In genomic region chr5:106420102-106420501, GRCh38 we compare ENCODE assay signal across 22 cellular contexts.
DNase-seq lines count a peak whose midpoint lies in the region; ATAC-seq, FAIRE-seq and TF ChIP-seq lines count a peak whose summit lies in the region.
"Had no signal": no experiment of that assay in that cellular context is flagged by ENCODE, and none has a peak within 500 bp of the region (broad histone marks: within the 10 kb centered on the region; RNA-seq: fewer than 3 reads in every experiment).

No MANE protein-coding gene starts in this region.

- no peaks in the 10 kb centered on the region for H3K27me3 Mint-ChIP-seq in osteocyte (ENCODE audit: unreplicated experiment)
- H3K27me3 Mint-ChIP-seq: B cell; CD4-positive, alpha-beta T cell had no signal

- no peaks in the 10 kb centered on the region for H3K9me3 Mint-ChIP-seq in osteocyte (ENCODE audit: unreplicated experiment)
- H3K9me3 Mint-ChIP-seq: CD4-positive, alpha-beta T cell had no signal

- no peak overlapping the region for H3K4me3 Mint-ChIP-seq in osteocyte (ENCODE audit: unreplicated experiment)
- H3K4me3 Mint-ChIP-seq: B cell; CD4-positive, alpha-beta T cell; CD8-positive, alpha-beta T cell had no signal

- H3K4me1 ChIP-seq in HepG2 (ENCODE audit: insufficient read depth, low read length) (no peaks in the 10 kb centered on the region), right lobe of liver (no peaks in the 10 kb centered on the region), SJCRH30 (peaks cover 41% of the 10 kb centered on the region)
- H3K4me1 ChIP-seq: A549; BLaER1 treated with 17β-estradiol and CSF1 and Interleukin-3, amounts not matched to agents 10 nM and 100 nM; Caco-2 had no signal

- no peak overlapping the region for H3K4me3 ChIP-seq in HepG2 (replicated peaks in 1 of 3; ENCODE audit: insufficient read depth in 1 of 3, low read depth in 2 of 3, low read length in 3 of 3)
- no peak overlapping the region for H3K4me3 ChIP-seq in right lobe of liver
- no peak overlapping the region for H3K4me3 ChIP-seq in SJCRH30
- H3K4me3 ChIP-seq: A549; BLaER1 treated with 17β-estradiol and CSF1 and Interleukin-3, amounts not matched to agents 10 nM and 100 nM had no signal

- FAIRE-seq in HepG2 (lab: Jason Lieb, UNC) = no peak
- FAIRE-seq: D721Med, G401.6, GM12891, GM19239 had no signal

- H3K79me2 ChIP-seq in HepG2 (ENCODE audit: insufficient read depth, low read length) = no peaks in the 10 kb centered on the region

- no peak overlapping the region for H3K4me2 ChIP-seq in HepG2 (ENCODE audit: low read depth, low read length)
- H3K4me2 ChIP-seq: A549; BLaER1 treated with 17β-estradiol and CSF1 and Interleukin-3, amounts not matched to agents 10 nM and 100 nM had no signal

- no peak for TF ChIP-seq RAD21 in HepG2 (CRISPR knock-in tag; IDR thresholded peaks at IDR 0.05)

- no peak overlapping the region for H3K27ac ChIP-seq in HepG2 (ENCODE audit: extremely low read length, insufficient read depth, low read length)
- H3K27ac ChIP-seq in right lobe of liver = no peak overlapping the region
- peak overlapping the region; percentile 93 for H3K27ac ChIP-seq in SJCRH30
- H3K27ac ChIP-seq: 22Rv1; A549; BLaER1 treated with 17β-estradiol and CSF1 and Interleukin-3, amounts not matched to agents 10 nM and 100 nM; C4-2B had no signal

- no peak for DNase-seq in HepG2 (ENCODE audit: low spot score)
- DNase-seq in right lobe of liver = no peak
- DNase-seq in SJCRH30 = no peak
- DNase-seq in osteocyte (ENCODE audit: extremely low spot score, unreplicated experiment) = no peak
- no peak for DNase-seq in activated CD8-positive, alpha-beta memory T cell treated with anti-CD3 and anti-CD28 coated beads, Interleukin-2, amount 50 U/mL, for 48 hours
- DNase-seq: AML-193; Caco-2; Calu3; CD4-positive, alpha-beta T cell; CD8-positive, alpha-beta T cell; DMS79 treated with DMSO at 0.1 percent for 48 hours; GF-D8 had no signal

- BruUV-seq in HepG2 (replicated peaks; lab: Mats Ljungman, UMichigan) = no TSS peak

- no peaks in the 10 kb centered on the region for H4K20me1 ChIP-seq in HepG2 (ENCODE audit: insufficient read depth, low read length)
- H4K20me1 ChIP-seq: BLaER1 treated with 17β-estradiol and CSF1 and Interleukin-3, amounts not matched to agents 10 nM and 100 nM had no signal

- H3K36me3 ChIP-seq in HepG2 (replicated peaks in 1 of 2; ENCODE audit: control insufficient read depth in 1 of 2, insufficient read depth in 2 of 2, low read length in 2 of 2) (no peaks in the 10 kb centered on the region), right lobe of liver (no peaks in the 10 kb centered on the region), SJCRH30 (no peaks in the 10 kb centered on the region)
- H3K36me3 ChIP-seq: BLaER1 treated with 17β-estradiol and CSF1 and Interleukin-3, amounts not matched to agents 10 nM and 100 nM had no signal

- H3K36me3 Mint-ChIP-seq in osteocyte (ENCODE audit: unreplicated experiment) = peaks cover 2% of the 10 kb centered on the region
- H3K36me3 Mint-ChIP-seq: CD8-positive, alpha-beta T cell had no signal

- TF ChIP-seq POLR2A in HepG2 (IDR thresholded peaks at IDR 0.05; ENCODE audit: insufficient read depth in 1 of 2, low read depth in 2 of 2, low read length in 2 of 2) (no peak), right lobe of liver (IDR thresholded peaks at IDR 0.05) (no peak)

- in situ Hi-C loops in HepG2 (cut with HindIII; ENCODE audit: extremely low pct_ligation_motif_present, low pct_unique_long_range_greater_than_20kb) = no loop called here

- peaks cover 31% of the 10 kb centered on the region for H3K4me1 Mint-ChIP-seq in osteocyte (ENCODE audit: unreplicated experiment)
- H3K4me1 Mint-ChIP-seq: B cell had no signal

- TF ChIP-seq CTCF in HepG2 (CRISPR knock-in tag; IDR thresholded peaks at IDR 0.05) = no peak
- TF ChIP-seq CTCF in right lobe of liver (IDR thresholded peaks at IDR 0.05) = no peak
- TF ChIP-seq CTCF in osteocyte (IDR thresholded peaks at IDR 0.05) = no peak

- no peak overlapping the region for H2AFZ ChIP-seq in HepG2 (ENCODE audit: low read length)

- peaks cover 0 to 3% of the 10 kb centered on the region in 2 experiments; a peak in 2 of 5 replicates for H3K27me3 ChIP-seq in HepG2 (ENCODE audit: control insufficient read depth in 1 of 2, insufficient read depth in 2 of 2, low read length in 2 of 2)
- no peaks in the 10 kb centered on the region for H3K27me3 ChIP-seq in right lobe of liver
- no peaks in the 10 kb centered on the region for H3K27me3 ChIP-seq in SJCRH30
- H3K27me3 ChIP-seq: BLaER1 treated with 17β-estradiol and CSF1 and Interleukin-3, amounts not matched to agents 10 nM and 100 nM had no signal

- H3K9me3 ChIP-seq in HepG2 (ENCODE audit: low read length) (no peaks in the 10 kb centered on the region), right lobe of liver (no peaks in the 10 kb centered on the region), SJCRH30 (replicated peaks) (no peaks in the 10 kb centered on the region)
- H3K9me3 ChIP-seq: A549, Caco-2 had no signal

- POLR2A ChIA-PET in HepG2 (lab: Yijun Ruan, JAX) = no interaction called here

- H3K9ac ChIP-seq in HepG2 (ENCODE audit: insufficient read depth, low read depth, low read length) = no peak overlapping the region
- H3K9ac ChIP-seq: BLaER1 treated with 17β-estradiol and CSF1 and Interleukin-3, amounts not matched to agents 10 nM and 100 nM had no signal

- intact Hi-C loops in HepG2 (cut with micrococcal nuclease; ENCODE audit: unreplicated experiment) = no loop called here
- intact Hi-C loops in right lobe of liver (cut with DNase I) = no loop called here

- peak overlapping the region; percentile 71 for H3K27ac Mint-ChIP-seq in osteocyte (ENCODE audit: unreplicated experiment)
- H3K27ac Mint-ChIP-seq: B cell; CD4-positive, alpha-beta T cell; CD8-positive, alpha-beta T cell had no signal

- CTCF ChIA-PET in HepG2 (lab: Yijun Ruan, JAX; ENCODE audit: low intra/inter-chr PET ratio, low total read pairs) = no interaction called here

- ATAC-seq in HepG2 = no peak
- no peak for ATAC-seq in right lobe of liver
- ATAC-seq in esophagus mucosa = no peak
- ATAC-seq: A549; CD8-positive, alpha-beta T cell had no signal

- 78% methylated on average over 4 of the region's 4 CpGs for WGBS in HepG2 (ENCODE audit: low lambda C conversion rate)
- WGBS in right lobe of liver (ENCODE audit: insufficient coverage, low coverage, low lambda C conversion rate, missing lambda C conversion rate) = 80% methylated on average over 4 of the region's 4 CpGs

- TF ChIP-seq EP300 in HepG2 (IDR thresholded peaks at IDR 0.05; ENCODE audit: low read depth in 2 of 2, low read length in 2 of 2) (no peak), HepG2 (CRISPR knock-in tag; IDR thresholded peaks at IDR 0.05; ENCODE audit: borderline replicate concordance) (no peak)

TF ChIP-seq in HepG2, 621 proteins besides CTCF, POLR2A, EP300 and RAD21:
- TF ChIP-seq ZNF644 (CRISPR knock-in tag; IDR thresholded peaks at IDR 0.05; ENCODE audit: low read depth) (no peak), CEBPB (IDR thresholded peaks at IDR 0.05; ENCODE audit: borderline replicate concordance, low read depth, low read length) (peak; percentile 24; the same call in 1 of the 2 replicates)
